In genomic region chr1:156140879-156141707, GRCh38 we compare ENCODE assay signal across 8 cellular contexts. TPM values are rescaled to one million over a fixed set of nuclear protein-coding genes. Genes with fewer than 3 reads are reported as not detected.
DNase-seq lines count a peak whose midpoint lies in the region; ATAC-seq lines count a peak whose summit lies in the region.

No MANE protein-coding gene starts in this region.

- H3K4me3 ChIP-seq in right cardiac atrium (ENCODE audit: low read length) = no peak overlapping the region

- DNase-seq in C1 segment of cervical spinal cord (lab: John Stamatoyannopoulos, UW) = peak in 9 of 14 donors; percentile 27 to 79 (median 50)
- peak; percentile 70 for DNase-seq in HuH-7.5 (ENCODE audit: low spot score)
- DNase-seq in activated naive CD8-positive, alpha-beta T cell treated with anti-CD3 and anti-CD28 coated beads, Interleukin-2, amount 10 ng/mL, durations not matched to agents 7 days and 5 days = peak; percentile 65
- DNase-seq in right cardiac atrium = peak in 2 of 3 donors; percentile 76 to 80
- DNase-seq in stimulated activated CD4-positive, alpha-beta T cell treated with anti-CD3 and anti-CD28 coated beads, Interleukin-4, amount 100 ng/mL, for 1 hour = peak; percentile 41
- no peak for DNase-seq in NCI-H187 (lab: John Stamatoyannopoulos, UW)
- DNase-seq in NCI-H187 treated with DMSO at 0.1 percent for 48 hours (lab: John Stamatoyannopoulos, UW) = no peak

- POLR2A ChIA-PET in activated naive CD8-positive, alpha-beta T cell treated with anti-CD3 and anti-CD28 coated beads, Interleukin-2, amount 10 ng/mL, durations not matched to agents 7 days and 5 days (lab: Charles Lee) = no interaction called here

- H3K4me1 Mint-ChIP-seq in activated naive CD8-positive, alpha-beta T cell treated with anti-CD3 and anti-CD28 coated beads, Interleukin-2, amount 10 ng/mL, durations not matched to agents 7 days and 5 days = peaks cover 5% of the 10 kb centered on the region

- H3K9me3 ChIP-seq in right cardiac atrium (ENCODE audit: control insufficient read depth, low read length) = no peaks in the 10 kb centered on the region

- peaks cover 2% of the 10 kb centered on the region for H3K27me3 Mint-ChIP-seq in activated naive CD8-positive, alpha-beta T cell treated with anti-CD3 and anti-CD28 coated beads, Interleukin-2, amount 10 ng/mL, durations not matched to agents 7 days and 5 days

- no peaks in the 10 kb centered on the region for H3K36me3 Mint-ChIP-seq in activated naive CD8-positive, alpha-beta T cell treated with anti-CD3 and anti-CD28 coated beads, Interleukin-2, amount 10 ng/mL, durations not matched to agents 7 days and 5 days

- no peaks in the 10 kb centered on the region for H3K4me1 ChIP-seq in right cardiac atrium (ENCODE audit: control insufficient read depth, insufficient read depth, low read length)

- H3K27ac Mint-ChIP-seq in activated naive CD8-positive, alpha-beta T cell treated with anti-CD3 and anti-CD28 coated beads, Interleukin-2, amount 10 ng/mL, durations not matched to agents 7 days and 5 days = no peak overlapping the region

- no peaks in the 10 kb centered on the region for H3K27me3 ChIP-seq in right cardiac atrium (ENCODE audit: control insufficient read depth, insufficient read depth)

- H3K9me3 Mint-ChIP-seq in activated naive CD8-positive, alpha-beta T cell treated with anti-CD3 and anti-CD28 coated beads, Interleukin-2, amount 10 ng/mL, durations not matched to agents 7 days and 5 days = no peaks in the 10 kb centered on the region

- no peak for ATAC-seq in activated naive CD8-positive, alpha-beta T cell treated with anti-CD3 and anti-CD28 coated beads, Interleukin-2, amount 10 ng/mL, durations not matched to agents 7 days and 5 days (ENCODE audit: low read depth)
- peak; percentile 35 to 41 for ATAC-seq in right cardiac atrium
- ATAC-seq in GM18858 (IDR thresholded peaks at IDR 0.05; ENCODE audit: unreplicated experiment) = no peak

- WGBS in right cardiac atrium = 42% methylated on average over 20 of the region's 20 CpGs

- H3K27ac ChIP-seq in right cardiac atrium (ENCODE audit: low read length) = no peak overlapping the region

- intact Hi-C loops in right cardiac atrium (cut with DNase I) = no loop called here

- H3K4me3 Mint-ChIP-seq in activated naive CD8-positive, alpha-beta T cell treated with anti-CD3 and anti-CD28 coated beads, Interleukin-2, amount 10 ng/mL, durations not matched to agents 7 days and 5 days = no peak overlapping the region

RNA-seq across cellular contexts. Expression of gene SEMA4A, which starts 12.3 kb away (rescaled TPM):
- total RNA-seq in activated naive CD8-positive, alpha-beta T cell treated with anti-CD3 and anti-CD28 coated beads, Interleukin-2, amount 10 ng/mL, durations not matched to agents 7 days and 5 days = 10 to 100 TPM in 1 of 2 experiments, 1 to 10 TPM in 1; 9.8 to 10.2 TPM
- 1 to 10 TPM; 2.3 to 3.4 (median 2.7) TPM for total RNA-seq in right cardiac atrium
- polyA plus RNA-seq in right cardiac atrium = 3.7 TPM

RNA-seq across cellular contexts. Expression of gene LMNA, which starts 26.6 kb away (rescaled TPM):
- total RNA-seq in activated naive CD8-positive, alpha-beta T cell treated with anti-CD3 and anti-CD28 coated beads, Interleukin-2, amount 10 ng/mL, durations not matched to agents 7 days and 5 days = 10 to 100 TPM; 11.7 to 13.0 TPM
- total RNA-seq in right cardiac atrium = 100 to 1,000 TPM; 238 to 451 (median 281) TPM
- polyA plus RNA-seq in right cardiac atrium = 247 TPM

RNA-seq across cellular contexts. Expression of gene SLC25A44, which starts 52.8 kb away (rescaled TPM):
- 10 to 100 TPM; 30.9 to 35.3 TPM for total RNA-seq in activated naive CD8-positive, alpha-beta T cell treated with anti-CD3 and anti-CD28 coated beads, Interleukin-2, amount 10 ng/mL, durations not matched to agents 7 days and 5 days
- total RNA-seq in right cardiac atrium = 10 to 100 TPM; 14.2 to 21.5 (median 15.7) TPM
- 8.6 TPM for polyA plus RNA-seq in right cardiac atrium

RNA-seq across cellular contexts. Expression of gene MEX3A, which starts 58.8 kb away (rescaled TPM):
- total RNA-seq in activated naive CD8-positive, alpha-beta T cell treated with anti-CD3 and anti-CD28 coated beads, Interleukin-2, amount 10 ng/mL, durations not matched to agents 7 days and 5 days = under 1 TPM; 0.09 to 0.11 TPM
- under 1 TPM; 0.17 to 0.33 (median 0.19) TPM for total RNA-seq in right cardiac atrium
- polyA plus RNA-seq in right cardiac atrium = 0.25 TPM

Comparison
In these comparisons a context has a peak if more than half of its experiments do, and no peak if none do; other contexts are left out.
1. DNase-seq: peak in C1 segment of cervical spinal cord (9 of 14), HuH-7.5 (single experiment), activated naive CD8-positive, alpha-beta T cell treated with anti-CD3 and anti-CD28 coated beads, Interleukin-2, amount 10 ng/mL, durations not matched to agents 7 days and 5 days (single experiment), right cardiac atrium (2 of 3) and stimulated activated CD4-positive, alpha-beta T cell treated with anti-CD3 and anti-CD28 coated beads, Interleukin-4, amount 100 ng/mL, for 1 hour (single experiment); none in NCI-H187 (0 of 2) and NCI-H187 treated with DMSO at 0.1 percent for 48 hours (single experiment).
2. ATAC-seq: peak in right cardiac atrium (2 of 2); none in activated naive CD8-positive, alpha-beta T cell treated with anti-CD3 and anti-CD28 coated beads, Interleukin-2, amount 10 ng/mL, durations not matched to agents 7 days and 5 days (single experiment) and GM18858 (single experiment).
3. RNA of gene LMNA, which starts 26.6 kb away (total RNA-seq): 238 to 451 TPM in right cardiac atrium; 11.7 to 13.0 TPM in activated naive CD8-positive, alpha-beta T cell treated with anti-CD3 and anti-CD28 coated beads, Interleukin-2, amount 10 ng/mL, durations not matched to agents 7 days and 5 days; every median in the first group is over 10 times any median in the second.